ENCODE assay signal across 15 cellular contexts in the genomic region with DNA sequence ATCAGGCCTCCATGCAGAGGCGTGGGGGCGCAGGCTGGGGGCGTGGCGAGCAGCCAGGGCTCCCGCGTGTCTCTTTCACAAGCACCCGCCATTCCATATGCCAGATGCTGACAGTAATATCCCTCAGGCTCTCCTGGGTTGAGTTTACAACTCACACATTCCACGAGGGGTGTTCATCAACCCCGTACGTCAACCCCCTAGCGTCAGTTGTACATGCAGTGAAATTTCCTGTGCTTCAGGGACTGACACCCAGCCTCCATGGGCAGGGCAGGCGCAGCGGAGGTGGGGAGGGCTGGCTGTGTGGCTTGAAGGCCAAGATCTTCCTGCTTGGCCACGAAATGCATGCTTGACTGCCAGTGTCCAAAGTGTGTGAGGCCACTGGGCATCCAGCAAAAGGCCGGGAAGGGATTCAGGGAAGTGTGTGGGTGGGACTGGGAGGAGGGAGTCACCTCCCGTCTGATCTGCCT. TPM values are rescaled to one million over a fixed set of nuclear protein-coding genes. Genes with fewer than 3 reads are reported as not detected.
DNase-seq lines count a peak whose midpoint lies in the region; ATAC-seq, FAIRE-seq and TF ChIP-seq lines count a peak whose summit lies in the region.
"Had no signal": no experiment of that assay in that cellular context is flagged by ENCODE, and none has a peak within 500 bp of the region (broad histone marks: within the 10 kb centered on the region; RNA-seq: fewer than 3 reads in every experiment).

No MANE protein-coding gene starts in this region.

- no peak overlapping the region for H2BK5ac ChIP-seq in H1 (ENCODE audit: low read depth, low read length)

- no peaks in the 10 kb centered on the region for H4K20me1 ChIP-seq in H1 (replicated peaks in 1 of 2; ENCODE audit: control insufficient read depth in 1 of 2, insufficient read depth in 2 of 2, low read length in 2 of 2)

- H2AK5ac ChIP-seq in H1 (ENCODE audit: low read depth, low read length), result no peak overlapping the region

- POLR2A ChIA-PET in H1 (lab: Charles Lee; ENCODE audit: partially characterized antibody), result no interaction called here

- no peak overlapping the region for H3K56ac ChIP-seq in H1 (replicated peaks; ENCODE audit: insufficient read length, low read depth, low read length)

- TF ChIP-seq POLR2A in H1 (IDR thresholded peaks at IDR 0.05; ENCODE audit: control extremely low read depth in 1 of 2, low read depth in 2 of 2, low read length in 2 of 2), result no peak

- ATAC-seq in Right ventricle myocardium superior (ENCODE audit: poor library complexity) (no peak), HG03460 (IDR thresholded peaks at IDR 0.05; ENCODE audit: unreplicated experiment) (no peak)

- H3K4me3 Mint-ChIP-seq in Calu3 (ENCODE audit: low read depth, unreplicated experiment), result no peak overlapping the region
- H3K4me3 Mint-ChIP-seq in activated T-helper 2 cell treated with anti-CD3 and anti-CD28 coated beads, Interferon-gamma antibody, Interleukin-2, Interleukin-4, amounts not matched to agents 10 μg/mL and 5 μg/mL and 100 μg/mL, durations not matched to agents 14 hours and 24 hours and 36 hours (ENCODE audit: low read depth), result no peak overlapping the region

- H3K9me3 ChIP-seq in right atrium auricular region (no peaks in the 10 kb centered on the region), H1 (ENCODE audit: insufficient read depth in 2 of 2, low read depth in 1 of 2, low read length in 1 of 2) (no peaks in the 10 kb centered on the region)

- H3K14ac ChIP-seq in H1 (ENCODE audit: insufficient read length), result no peak overlapping the region

- peak overlapping the region; percentile 52 for H4K91ac ChIP-seq in H1 (replicated peaks; ENCODE audit: insufficient read length, low read length)

- no peak overlapping the region for H2BK120ac ChIP-seq in H1 (replicated peaks; ENCODE audit: low read depth, low read length)

- no peaks in the 10 kb centered on the region for H3K79me2 ChIP-seq in H1 (ENCODE audit: control insufficient read depth in 1 of 2, insufficient read depth in 2 of 2, low read length in 2 of 2)

- H3K4me1 Mint-ChIP-seq in Calu3 (ENCODE audit: low read depth, unreplicated experiment), result peaks cover 7% of the 10 kb centered on the region
- peaks cover 4% of the 10 kb centered on the region for H3K4me1 Mint-ChIP-seq in activated T-helper 2 cell treated with anti-CD3 and anti-CD28 coated beads, Interferon-gamma antibody, Interleukin-2, Interleukin-4, amounts not matched to agents 10 μg/mL and 5 μg/mL and 100 μg/mL, durations not matched to agents 14 hours and 24 hours and 36 hours (ENCODE audit: low read depth)

- no peak for TF ChIP-seq EP300 in H1 (IDR thresholded peaks at IDR 0.05; ENCODE audit: borderline replicate concordance in 1 of 2, low read depth in 2 of 2, low read length in 2 of 2)

- H3K27me3 ChIP-seq in right atrium auricular region (no peaks in the 10 kb centered on the region), H1 (replicated peaks in 1 of 4; ENCODE audit: control insufficient read depth in 3 of 4, extremely low read depth in 1 of 4, insufficient read depth in 3 of 4, low read length in 3 of 4) (no peaks in the 10 kb centered on the region)

- H3K4me1 ChIP-seq in right atrium auricular region (no peaks in the 10 kb centered on the region), H1 (replicated peaks in 1 of 4; ENCODE audit: control insufficient read depth in 3 of 4, insufficient read depth in 4 of 4, low read length in 3 of 4) (no peaks in the 10 kb centered on the region; a peak in 2 of 7 replicates)

- no peak overlapping the region for H3K23ac ChIP-seq in H1 (ENCODE audit: insufficient read length)

- no TSS peak for BruUV-seq in Calu3 (replicated peaks; lab: Mats Ljungman, UMichigan)

- no peaks in the 10 kb centered on the region for H3K36me3 Mint-ChIP-seq in Calu3 (ENCODE audit: insufficient read depth, unreplicated experiment)
- H3K36me3 Mint-ChIP-seq in activated T-helper 2 cell treated with anti-CD3 and anti-CD28 coated beads, Interferon-gamma antibody, Interleukin-2, Interleukin-4, amounts not matched to agents 10 μg/mL and 5 μg/mL and 100 μg/mL, durations not matched to agents 14 hours and 24 hours and 36 hours (ENCODE audit: low read depth), result no peaks in the 10 kb centered on the region

- intact Hi-C loops in Right ventricle myocardium superior (cut with DNase I), result no loop called here
- intact Hi-C loops in Calu3 (cut with micrococcal nuclease; ENCODE audit: unreplicated experiment), result no loop called here
- intact Hi-C loops in activated T-helper 2 cell treated with anti-CD3 and anti-CD28 coated beads, Interferon-gamma antibody, Interleukin-2, Interleukin-4, amounts not matched to agents 10 μg/mL and 5 μg/mL and 100 μg/mL, durations not matched to agents 14 hours and 24 hours and 36 hours (cut with micrococcal nuclease), result no loop called here

- H3K4me2 ChIP-seq in H1 (ENCODE audit: insufficient read depth in 1 of 2, low read depth in 2 of 2, low read length in 2 of 2), result no peak overlapping the region

- TF ChIP-seq CTCF in right atrium auricular region (IDR thresholded peaks at IDR 0.05) (no peak), H1 (IDR thresholded peaks at IDR 0.05; ENCODE audit: control extremely low read depth in 1 of 3, insufficient read depth in 1 of 3, low read depth in 1 of 3, low read length in 3 of 3) (no peak), Calu3 (IDR thresholded peaks at IDR 0.05; ENCODE audit: unreplicated experiment) (no peak)

- WGBS in H1 (ENCODE audit: extremely low coverage in 1 of 2, insufficient coverage in 1 of 2, insufficient read length in 1 of 2, insufficient replicate concordance in 2 of 2, low coverage in 1 of 2, low lambda C conversion rate in 2 of 2, missing lambda C conversion rate in 1 of 2), 2 experiments, result 96% methylated on average over 15 of the region's 16 CpGs; no CpG with 5 or more reads in 1 of the 2 experiments

- H2BK12ac ChIP-seq in H1 (ENCODE audit: low read depth, low read length), result no peak overlapping the region

- H3K9me3 Mint-ChIP-seq in Calu3 (ENCODE audit: low read depth, unreplicated experiment), result no peaks in the 10 kb centered on the region
- no peaks in the 10 kb centered on the region for H3K9me3 Mint-ChIP-seq in activated T-helper 2 cell treated with anti-CD3 and anti-CD28 coated beads, Interferon-gamma antibody, Interleukin-2, Interleukin-4, amounts not matched to agents 10 μg/mL and 5 μg/mL and 100 μg/mL, durations not matched to agents 14 hours and 24 hours and 36 hours

- H3K18ac ChIP-seq in H1 (ENCODE audit: extremely low read depth, low read length), result no peak overlapping the region

- H3K4ac ChIP-seq in H1 (replicated peaks; ENCODE audit: insufficient read length, low read depth, low read length), result no peak overlapping the region

- H2BK15ac ChIP-seq in H1 (ENCODE audit: low read length), result no peak overlapping the region

- no peak overlapping the region for H3K9ac ChIP-seq in H1 (replicated peaks in 1 of 4; ENCODE audit: extremely low read depth in 1 of 4, low read depth in 3 of 4, low read length in 3 of 4)

- H4K5ac ChIP-seq in H1 (ENCODE audit: insufficient read length, low read depth, low read length), result no peak overlapping the region

- H3K4me3 ChIP-seq in right atrium auricular region, result no peak overlapping the region
- H3K4me3 ChIP-seq in H1 (ENCODE audit: extremely low read depth in 1 of 4, insufficient read depth in 2 of 4, low read depth in 3 of 4, low read length in 4 of 4), result no peak overlapping the region

- no peak for TF ChIP-seq RAD21 in H1 (IDR thresholded peaks at IDR 0.05 in 1 of 2, conservative IDR thresholded peaks at IDR 0.05 in 1 of 2; ENCODE audit: low read depth in 2 of 2, low read length in 2 of 2)

- H3K36me3 ChIP-seq in right atrium auricular region (no peaks in the 10 kb centered on the region), H1 (ENCODE audit: control insufficient read depth in 2 of 4, insufficient read depth in 4 of 4, low read length in 3 of 4) (no peaks in the 10 kb centered on the region)

- no peak overlapping the region for H4K8ac ChIP-seq in H1 (ENCODE audit: extremely low read depth, insufficient read depth, low read length)

- H2BK20ac ChIP-seq in H1 (ENCODE audit: low read length), result no peak overlapping the region

- H3K27ac ChIP-seq in right atrium auricular region (peak overlapping the region in 1 of 2 donors; percentile 38), H1 (ENCODE audit: low read depth, low read length) (no peak overlapping the region)

- peaks cover 2% of the 10 kb centered on the region; the same call in 1 of the 2 replicates for H3K23me2 ChIP-seq in H1 (ENCODE audit: low read depth, low read length)

- peak; percentile 87 for DNase-seq in right atrium auricular region (ENCODE audit: low spot score)
- no peak for DNase-seq in Right ventricle myocardium superior
- no peak for DNase-seq in H1 (ENCODE audit: low read depth in 1 of 2, low spot score in 2 of 2)
- peak; percentile 15 for DNase-seq in mucosa of gallbladder (ENCODE audit: low spot score)
- no peak for DNase-seq in dermis blood vessel endothelial cell
- no peak for DNase-seq in Calu3
- no peak for DNase-seq in activated T-helper 2 cell treated with anti-CD3 and anti-CD28 coated beads, Interferon-gamma antibody, Interleukin-2, Interleukin-4, amounts not matched to agents 10 μg/mL and 5 μg/mL and 100 μg/mL, durations not matched to agents 14 hours and 24 hours and 36 hours (ENCODE audit: low spot score)
- DNase-seq: activated CD8-positive, alpha-beta memory T cell treated with anti-CD3 and anti-CD28 coated beads for 24 hours; DMS79 treated with DMSO at 0.1 percent for 48 hours; NCI-H1436 treated with DMSO at 0.1 percent for 48 hours; stimulated activated CD4-positive, alpha-beta T cell treated with anti-CD3 and anti-CD28 coated beads, Interleukin-12 subunit alpha, Interleukin-12 subunit beta, amount 100 ng/mL, for 4 hours; T-helper 9 cell had no signal

- H3K27ac Mint-ChIP-seq in Calu3 (ENCODE audit: unreplicated experiment), result no peak overlapping the region
- H3K27ac Mint-ChIP-seq in activated T-helper 2 cell treated with anti-CD3 and anti-CD28 coated beads, Interferon-gamma antibody, Interleukin-2, Interleukin-4, amounts not matched to agents 10 μg/mL and 5 μg/mL and 100 μg/mL, durations not matched to agents 14 hours and 24 hours and 36 hours, result no peak overlapping the region

- H3K79me1 ChIP-seq in H1 (ENCODE audit: low read depth, low read length), result no peaks in the 10 kb centered on the region

- H2AFZ ChIP-seq in H1 (ENCODE audit: low read length), result no peak overlapping the region

- CTCF ChIA-PET in H1 (lab: Charles Lee; ENCODE audit: partially characterized antibody) (interaction anchor here (0.6 to 2.0 kb wide), 3 partner anchors 9 to 1445 kb away, joined by 3 to 6 read pairs (median 5); no protein-coding TSS in a partner anchor), Calu3 (lab: Charles Lee) (no interaction called here)

- no peak for FAIRE-seq in H1 (lab: Jason Lieb, UNC)

- peaks cover 13% of the 10 kb centered on the region for H3K27me3 Mint-ChIP-seq in Calu3 (ENCODE audit: unreplicated experiment)
- H3K27me3 Mint-ChIP-seq in activated T-helper 2 cell treated with anti-CD3 and anti-CD28 coated beads, Interferon-gamma antibody, Interleukin-2, Interleukin-4, amounts not matched to agents 10 μg/mL and 5 μg/mL and 100 μg/mL, durations not matched to agents 14 hours and 24 hours and 36 hours (ENCODE audit: low read depth), result peaks cover 30% of the 10 kb centered on the region

RNA-seq across cellular contexts. Expression of gene CLIC6, which starts 33.6 kb away (rescaled TPM):
- total RNA-seq in right atrium auricular region (1 to 10 TPM; 5.1 to 7.0 TPM), Right ventricle myocardium superior (7.7 TPM), mucosa of gallbladder (30.3 TPM), dermis blood vessel endothelial cell (not detected in 2 replicates), Calu3 (2022) (0.24 and 0.42 TPM in 2 replicates)
- total RNA-seq in H1 (2021; fragmentation: NEBNext Ultra II Directional; extraction: Animal tissue kit (Norgen Biotek cat#: 25700)), result 1.3 and 1.6 TPM in 2 replicates
- 0.30 and 0.42 TPM in 2 replicates for polyA plus RNA-seq in H1 (2011; rRNA removed)
- 0.37 TPM for polyA plus RNA-seq in H1 (2011; cell fraction: cytosol; rRNA removed)
- polyA plus RNA-seq in H1 (2011; cell fraction: nucleus; rRNA removed), result 0.21 TPM
- 1.5 to 2.1 TPM (median 1.9 TPM) in 4 replicates for polyA plus RNA-seq in H1 (2012, experiment 1 of 2)
- 0.68 TPM for polyA plus RNA-seq in H1 (2012, experiment 2 of 2)
- polyA plus RNA-seq in H1 (2013, experiment 1 of 2), result 0.91 TPM
- 1.0 TPM for polyA plus RNA-seq in H1 (2013, experiment 2 of 2)
- polyA minus RNA-seq in H1 (2011; rRNA and poly(A)+ RNA removed), result 0.19 and 0.29 TPM in 2 replicates
- 0.37 TPM for polyA minus RNA-seq in H1 (2011; cell fraction: cytosol; rRNA and poly(A)+ RNA removed)
- polyA minus RNA-seq in H1 (2011; cell fraction: nucleus; rRNA and poly(A)+ RNA removed), result 0.20 TPM
- 1.0 and 1.3 TPM in 2 replicates for total RNA-seq in activated T-helper 2 cell treated with anti-CD3 and anti-CD28 coated beads, Interferon-gamma antibody, Interleukin-2, Interleukin-4, amounts not matched to agents 10 μg/mL and 5 μg/mL and 100 μg/mL, durations not matched to agents 14 hours and 24 hours and 36 hours
- total RNA-seq: A673, HT-29 had no signal

Comparison
In these comparisons a context has a peak if more than half of its experiments do, and no peak if none do; other contexts are left out.
1. DNase-seq: peak in right atrium auricular region (single experiment) and mucosa of gallbladder (single experiment); none in Right ventricle myocardium superior (single experiment), H1 (0 of 2), dermis blood vessel endothelial cell (single experiment), Calu3 (single experiment) and activated T-helper 2 cell treated with anti-CD3 and anti-CD28 coated beads, Interferon-gamma antibody, Interleukin-2, Interleukin-4, amounts not matched to agents 10 μg/mL and 5 μg/mL and 100 μg/mL, durations not matched to agents 14 hours and 24 hours and 36 hours (single experiment).